ENCODE assay signal across 9 cellular contexts in the genomic region with DNA sequence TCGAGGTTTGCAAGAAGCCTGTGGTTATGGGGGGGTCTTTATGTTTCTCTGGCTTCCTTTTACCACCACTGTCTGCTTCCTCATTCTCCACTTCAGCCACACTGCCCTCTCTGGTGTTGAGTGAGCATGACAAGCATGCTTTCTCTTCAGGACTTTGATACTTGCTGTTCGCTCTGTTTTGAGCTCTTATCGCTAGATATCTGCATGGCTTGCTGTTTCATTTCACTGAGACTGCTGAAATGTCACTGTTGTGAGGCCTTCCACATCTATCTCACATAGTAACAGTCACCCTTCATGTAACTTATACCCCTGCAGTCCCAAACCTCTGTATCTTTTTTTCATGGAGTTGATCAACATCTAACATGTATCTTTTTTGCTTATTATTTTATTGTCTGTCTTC. TPM values are rescaled to one million over a fixed set of nuclear protein-coding genes. Genes with fewer than 3 reads are reported as not detected.
DNase-seq lines count a peak whose midpoint lies in the region; ATAC-seq and TF ChIP-seq lines count a peak whose summit lies in the region.
"Had no signal": no experiment of that assay in that cellular context is flagged by ENCODE, and none has a peak within 500 bp of the region (broad histone marks: within the 10 kb centered on the region; RNA-seq: fewer than 3 reads in every experiment).

No MANE protein-coding gene starts in this region.

- TF ChIP-seq CTCF in BJ (IDR thresholded peaks at IDR 0.05; ENCODE audit: insufficient read depth, low read depth, low read length) = peak; percentile 62
- peak; percentile 26 to 78 (median 68) for TF ChIP-seq CTCF in heart right ventricle (IDR thresholded peaks at IDR 0.05)
- peak in 3 of 5 experiments; percentile 4 to 52 (median 37) for TF ChIP-seq CTCF in gastrocnemius medialis (IDR thresholded peaks at IDR 0.05 in 4 of 5, conservative IDR thresholded peaks at IDR 0.05 in 1 of 5)

- no peak overlapping the region for H3K27ac Mint-ChIP-seq in activated T-cell treated with anti-CD3 and anti-CD28 coated beads, Interleukin-2, amount 50 U/mL, for 72 hours

- H3K9me3 ChIP-seq in heart right ventricle (peaks cover 0 to 12% (median 7%) of the 10 kb centered on the region in 11 donors), gastrocnemius medialis (peaks cover 0 to 5% (median 0%) of the 10 kb centered on the region in 3 donors)
- H3K9me3 ChIP-seq: SJSA1 had no signal

- TF ChIP-seq POLR2A in GM18505 (IDR thresholded peaks at IDR 0.05; ENCODE audit: borderline replicate concordance, extremely low read depth, insufficient read depth, insufficient read length) = no peak
- TF ChIP-seq POLR2A in gastrocnemius medialis (IDR thresholded peaks at IDR 0.05) = no peak

- H3K36me3 Mint-ChIP-seq in activated T-cell treated with anti-CD3 and anti-CD28 coated beads, Interleukin-2, amount 50 U/mL, for 72 hours (ENCODE audit: insufficient read depth in 2 of 2) = peaks cover 5 to 6% of the 10 kb centered on the region in 2 donors

- 19 to 28% methylated on average over 3 of the region's 3 CpGs for WGBS in heart right ventricle, 2 donors

- no peak overlapping the region for H3K27ac ChIP-seq in heart right ventricle
- H3K27ac ChIP-seq in gastrocnemius medialis = no peak overlapping the region
- H3K27ac ChIP-seq: SJSA1 had no signal

- peaks cover 0 to 9% (median 0%) of the 10 kb centered on the region in 9 donors for H3K4me1 ChIP-seq in heart right ventricle
- H3K4me1 ChIP-seq in gastrocnemius medialis = no peaks in the 10 kb centered on the region
- H3K4me1 ChIP-seq: SJSA1 had no signal

- peaks cover 0 to 2% of the 10 kb centered on the region in 2 donors for H3K9me3 Mint-ChIP-seq in activated T-cell treated with anti-CD3 and anti-CD28 coated beads, Interleukin-2, amount 50 U/mL, for 72 hours

- H3K27me3 ChIP-seq in BJ (ENCODE audit: control insufficient read depth, insufficient read depth, low read length) (no peaks in the 10 kb centered on the region), heart right ventricle (no peaks in the 10 kb centered on the region), gastrocnemius medialis (no peaks in the 10 kb centered on the region)
- H3K27me3 ChIP-seq: SJSA1 had no signal

- ATAC-seq in GM18505 (IDR thresholded peaks at IDR 0.05; ENCODE audit: unreplicated experiment) = peak; percentile 84
- peak; percentile 84 for ATAC-seq in HG02943 (IDR thresholded peaks at IDR 0.05; ENCODE audit: low read depth, unreplicated experiment)
- peak; percentile 82 to 85 for ATAC-seq in activated T-cell treated with anti-CD3 and anti-CD28 coated beads, Interleukin-2, amount 50 U/mL, for 72 hours (replicated peaks in 1 of 2)
- peak in 7 of 8 donors; percentile 16 to 79 (median 64) for ATAC-seq in heart right ventricle
- peak in 1 of 2 donors; percentile 55 for ATAC-seq in gastrocnemius medialis

- POLR2A ChIA-PET in BJ (lab: Charles Lee) = no interaction called here

- H3K4me3 ChIP-seq in BJ (ENCODE audit: low read depth, low read length) = no peak overlapping the region
- H3K4me3 ChIP-seq in heart right ventricle = no peak overlapping the region
- H3K4me3 ChIP-seq in gastrocnemius medialis = no peak overlapping the region
- H3K4me3 ChIP-seq: SJSA1 had no signal

- DNase-seq in BJ (ENCODE audit: low read depth) (no peak), NCI-H526 (lab: John Stamatoyannopoulos, UW) (peak; percentile 43 to 77), heart right ventricle (peak in 1 of 2 donors; percentile 28), gastrocnemius medialis (no peak), NCI-H748 treated with DMSO at 0.1 percent for 48 hours (lab: John Stamatoyannopoulos, UW) (no peak)
- DNase-seq in activated T-cell treated with anti-CD3 and anti-CD28 coated beads, Interleukin-2, amount 50 U/mL, for 72 hours = peak; percentile 44

- no peaks in the 10 kb centered on the region for H3K27me3 Mint-ChIP-seq in activated T-cell treated with anti-CD3 and anti-CD28 coated beads, Interleukin-2, amount 50 U/mL, for 72 hours (ENCODE audit: low read depth)

- CTCF ChIA-PET in BJ (lab: Yijun Ruan, JAX) = interaction anchor here (0.7 to 1.8 kb wide), 9 partner anchors 8 to 180 kb away, joined by 3 to 4 read pairs (median 3); no protein-coding TSS in a partner anchor

- peaks cover 9% of the 10 kb centered on the region for H3K4me1 Mint-ChIP-seq in activated T-cell treated with anti-CD3 and anti-CD28 coated beads, Interleukin-2, amount 50 U/mL, for 72 hours (ENCODE audit: low read depth)

- intact Hi-C loops in heart right ventricle (cut with DNase I) (loop anchor here in 3 of 10 donors (2.0 to 10.0 kb wide), 3 partner anchors 59 to 153 kb away; partner anchors contain the start of gene FZD4 (in 2 of the 3)), gastrocnemius medialis (cut with DNase I; ENCODE audit: low total_unique reads) (no loop called here)

- H3K4me3 Mint-ChIP-seq in activated T-cell treated with anti-CD3 and anti-CD28 coated beads, Interleukin-2, amount 50 U/mL, for 72 hours = peak overlapping the region in 1 of 2 donors; percentile 32

- in situ Hi-C loops in gastrocnemius medialis (cut with MboI; ENCODE audit: low sequenced_read_pairs in 4 of 4) = no loop called here

- no peaks in the 10 kb centered on the region for H3K36me3 ChIP-seq in BJ (ENCODE audit: control insufficient read depth, insufficient read depth, low read length)
- peaks cover 0 to 37% (median 4%) of the 10 kb centered on the region in 9 donors for H3K36me3 ChIP-seq in heart right ventricle
- peaks cover 0 to 9% of the 10 kb centered on the region in 2 donors for H3K36me3 ChIP-seq in gastrocnemius medialis
- H3K36me3 ChIP-seq: SJSA1 had no signal

RNA-seq across cellular contexts. Expression of gene TMEM135, which starts 59.8 kb away (rescaled TPM):
- polyA plus RNA-seq in BJ (2011; rRNA removed) (4.6 and 6.8 TPM in 2 replicates), heart right ventricle (1 to 10 TPM; 3.4 to 7.8 TPM)
- 8.0 and 12.0 TPM in 2 replicates for polyA minus RNA-seq in BJ (2011; rRNA and poly(A)+ RNA removed)
- total RNA-seq in activated T-cell treated with anti-CD3 and anti-CD28 coated beads, Interleukin-2, amount 50 U/mL, for 72 hours = 10 to 100 TPM; 30.8 to 32.7 TPM
- total RNA-seq in heart right ventricle (10 to 100 TPM; 12.0 to 28.6 (median 17.5) TPM), gastrocnemius medialis (10 to 100 TPM in 3 of 4 donors, 1 to 10 TPM in 1; 7.9 to 38.7 (median 18.9) TPM)

Comparison
In these comparisons a context has a peak if more than half of its experiments do, and no peak if none do; other contexts are left out.
1. DNase-seq: peak in NCI-H526 (2 of 2) and activated T-cell treated with anti-CD3 and anti-CD28 coated beads, Interleukin-2, amount 50 U/mL, for 72 hours (2 of 2); none in BJ (single experiment), gastrocnemius medialis (0 of 2) and NCI-H748 treated with DMSO at 0.1 percent for 48 hours (single experiment).
2. Peak in every context shown above with its lines, with median percentiles within 50 percentile points of each other: CTCF ChIP-seq.